In the genomic region with DNA sequence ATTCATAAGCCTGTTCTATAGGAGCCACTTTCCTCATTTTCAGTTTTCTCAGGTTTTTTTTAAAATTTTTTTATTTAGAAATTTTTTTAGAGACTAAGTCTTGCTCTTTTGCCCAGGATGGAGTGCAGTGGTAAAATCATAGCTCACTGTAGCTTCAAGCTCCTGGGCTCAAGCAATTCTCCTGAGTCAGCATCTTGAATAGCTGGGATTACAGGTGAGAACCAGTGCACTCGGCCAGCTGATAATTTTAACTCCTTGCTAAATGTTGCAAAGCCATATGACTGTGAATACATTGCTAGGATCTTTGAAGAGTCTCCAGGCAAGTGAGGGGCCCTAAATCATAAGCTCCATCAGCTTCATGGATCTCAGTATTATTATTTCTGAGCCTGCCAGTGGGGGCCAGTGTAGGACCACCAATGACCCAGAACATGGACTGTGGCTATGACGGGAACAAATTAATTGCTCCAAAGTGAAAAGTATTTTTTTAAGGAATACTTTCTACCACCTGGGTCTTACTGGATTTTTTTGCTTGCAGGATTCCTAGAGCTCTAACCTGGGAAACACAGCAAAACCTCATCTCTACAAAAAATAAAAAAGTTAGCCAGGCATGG, we compare ENCODE assay signal across 10 cellular contexts. TPM values are rescaled to one million over a fixed set of nuclear protein-coding genes. Genes with fewer than 3 reads are reported as not detected.
DNase-seq lines count a peak whose midpoint lies in the region; ATAC-seq and TF ChIP-seq lines count a peak whose summit lies in the region.
"Had no signal": no experiment of that assay in that cellular context is flagged by ENCODE, and none has a peak within 500 bp of the region (broad histone marks: within the 10 kb centered on the region; RNA-seq: fewer than 3 reads in every experiment).

No MANE protein-coding gene starts in this region.

- peaks cover 0 to 4% of the 10 kb centered on the region in 2 donors for H3K27me3 ChIP-seq in tibial artery

- no peaks in the 10 kb centered on the region for H3K4me1 ChIP-seq in tibial artery

- in situ Hi-C loops in KBM-7 (cut with MboI; ENCODE audit: low pct_unique_long_range_greater_than_20kb, low sequenced_read_pairs), result no loop called here

- no peak overlapping the region for H3K4me3 Mint-ChIP-seq in activated CD8-positive, alpha-beta T cell treated with anti-CD3 and anti-CD28 coated beads, Interleukin-2, amount 10 ng/mL, durations not matched to agents 7 days and 5 days

- peak in 2 of 3 experiments; percentile 19 to 60 for DNase-seq in NCI-H1417 (lab: John Stamatoyannopoulos, UW)
- no peak for DNase-seq in NCI-H1417 treated with DMSO at 0.1 percent for 48 hours (lab: John Stamatoyannopoulos, UW)
- DNase-seq in KBM-7, result peak; percentile 61
- DNase-seq in activated CD8-positive, alpha-beta T cell treated with anti-CD3 and anti-CD28 coated beads, Interleukin-2, amount 10 ng/mL, durations not matched to agents 7 days and 5 days, result peak; percentile 34
- peak; percentile 25 to 68 for DNase-seq in lung microvascular endothelial cell (ENCODE audit: low read depth in 2 of 2)
- DNase-seq in tibial artery, result no peak
- no peak for DNase-seq in NCI-H1092 (lab: John Stamatoyannopoulos, UW)
- DNase-seq: NCI-H1930 had no signal

- ATAC-seq in activated CD8-positive, alpha-beta T cell treated with anti-CD3 and anti-CD28 coated beads, Interleukin-2, amount 10 ng/mL, durations not matched to agents 7 days and 5 days, result peak; percentile 53
- no peak for ATAC-seq in GM21526 (IDR thresholded peaks at IDR 0.05; ENCODE audit: low FRiP score, unreplicated experiment)

- intact Hi-C loops in tibial artery (cut with DNase I; ENCODE audit: low total_unique reads), result no loop called here

- CTCF ChIA-PET in activated CD8-positive, alpha-beta T cell treated with anti-CD3 and anti-CD28 coated beads, Interleukin-2, amount 10 ng/mL, durations not matched to agents 7 days and 5 days (lab: Charles Lee), result interaction anchor here (0.6 to 1.9 kb wide), 12 partner anchors 10 to 152 kb away, joined by 3 to 14 read pairs (median 4); a partner anchor contains a TSS

- H3K27ac ChIP-seq in tibial artery, result no peak overlapping the region
- H3K27ac ChIP-seq: thoracic aorta had no signal

- no peaks in the 10 kb centered on the region for H3K36me3 Mint-ChIP-seq in activated CD8-positive, alpha-beta T cell treated with anti-CD3 and anti-CD28 coated beads, Interleukin-2, amount 10 ng/mL, durations not matched to agents 7 days and 5 days (ENCODE audit: low read depth)

- no peaks in the 10 kb centered on the region for H3K36me3 ChIP-seq in tibial artery
- H3K36me3 ChIP-seq: thoracic aorta had no signal

- H3K9me3 Mint-ChIP-seq in activated CD8-positive, alpha-beta T cell treated with anti-CD3 and anti-CD28 coated beads, Interleukin-2, amount 10 ng/mL, durations not matched to agents 7 days and 5 days (ENCODE audit: insufficient read depth), result no peaks in the 10 kb centered on the region

- H3K4me1 Mint-ChIP-seq in activated CD8-positive, alpha-beta T cell treated with anti-CD3 and anti-CD28 coated beads, Interleukin-2, amount 10 ng/mL, durations not matched to agents 7 days and 5 days (ENCODE audit: low read depth), result peaks cover 6% of the 10 kb centered on the region

- H3K9me3 ChIP-seq in tibial artery, result no peaks in the 10 kb centered on the region
- H3K9me3 ChIP-seq: thoracic aorta had no signal

- peak in 1 of 2 experiments; percentile 28 for TF ChIP-seq CTCF in tibial artery (IDR thresholded peaks at IDR 0.05)

- POLR2A ChIA-PET in activated CD8-positive, alpha-beta T cell treated with anti-CD3 and anti-CD28 coated beads, Interleukin-2, amount 10 ng/mL, durations not matched to agents 7 days and 5 days (lab: Charles Lee), result interaction anchor here (0.6 to 2.2 kb wide), 2 partner anchors 11 to 14 kb away, joined by 4 to 21 read pairs; a partner anchor contains a TSS

- H3K27me3 Mint-ChIP-seq in activated CD8-positive, alpha-beta T cell treated with anti-CD3 and anti-CD28 coated beads, Interleukin-2, amount 10 ng/mL, durations not matched to agents 7 days and 5 days (ENCODE audit: low read depth), result peaks cover 4% of the 10 kb centered on the region

- H3K27ac Mint-ChIP-seq in activated CD8-positive, alpha-beta T cell treated with anti-CD3 and anti-CD28 coated beads, Interleukin-2, amount 10 ng/mL, durations not matched to agents 7 days and 5 days, result no peak overlapping the region

- H3K4me3 ChIP-seq in tibial artery, result no peak overlapping the region
- H3K4me3 ChIP-seq: thoracic aorta had no signal

RNA-seq across cellular contexts. Expression of a gene that starts 5.7 kb away (rescaled TPM):
- total RNA-seq in activated CD8-positive, alpha-beta T cell treated with anti-CD3 and anti-CD28 coated beads, Interleukin-2, amount 10 ng/mL, durations not matched to agents 7 days and 5 days, result 10 to 100 TPM; 52.1 to 59.4 TPM
- total RNA-seq in lung microvascular endothelial cell, result 41.6 and 49.2 TPM in 2 replicates

RNA-seq across cellular contexts. Expression of a gene that starts 14.7 kb away (rescaled TPM):
- 100 to 1,000 TPM; 146 to 148 TPM for total RNA-seq in activated CD8-positive, alpha-beta T cell treated with anti-CD3 and anti-CD28 coated beads, Interleukin-2, amount 10 ng/mL, durations not matched to agents 7 days and 5 days
- 77.4 and 132 TPM in 2 replicates for total RNA-seq in lung microvascular endothelial cell

RNA-seq across cellular contexts. Expression of a gene that starts 55.5 kb away (rescaled TPM):
- 10 to 100 TPM; 15.0 to 15.3 TPM for total RNA-seq in activated CD8-positive, alpha-beta T cell treated with anti-CD3 and anti-CD28 coated beads, Interleukin-2, amount 10 ng/mL, durations not matched to agents 7 days and 5 days
- 15.9 and 16.3 TPM in 2 replicates for total RNA-seq in lung microvascular endothelial cell

Comparison
In these comparisons a context has a peak if more than half of its experiments do, and no peak if none do; other contexts are left out.
1. DNase-seq: peak in NCI-H1417 (2 of 3), KBM-7 (single experiment), activated CD8-positive, alpha-beta T cell treated with anti-CD3 and anti-CD28 coated beads, Interleukin-2, amount 10 ng/mL, durations not matched to agents 7 days and 5 days (single experiment) and lung microvascular endothelial cell (2 of 2); none in NCI-H1417 treated with DMSO at 0.1 percent for 48 hours (single experiment), tibial artery (0 of 2) and NCI-H1092 (single experiment).